In the genomic region with DNA sequence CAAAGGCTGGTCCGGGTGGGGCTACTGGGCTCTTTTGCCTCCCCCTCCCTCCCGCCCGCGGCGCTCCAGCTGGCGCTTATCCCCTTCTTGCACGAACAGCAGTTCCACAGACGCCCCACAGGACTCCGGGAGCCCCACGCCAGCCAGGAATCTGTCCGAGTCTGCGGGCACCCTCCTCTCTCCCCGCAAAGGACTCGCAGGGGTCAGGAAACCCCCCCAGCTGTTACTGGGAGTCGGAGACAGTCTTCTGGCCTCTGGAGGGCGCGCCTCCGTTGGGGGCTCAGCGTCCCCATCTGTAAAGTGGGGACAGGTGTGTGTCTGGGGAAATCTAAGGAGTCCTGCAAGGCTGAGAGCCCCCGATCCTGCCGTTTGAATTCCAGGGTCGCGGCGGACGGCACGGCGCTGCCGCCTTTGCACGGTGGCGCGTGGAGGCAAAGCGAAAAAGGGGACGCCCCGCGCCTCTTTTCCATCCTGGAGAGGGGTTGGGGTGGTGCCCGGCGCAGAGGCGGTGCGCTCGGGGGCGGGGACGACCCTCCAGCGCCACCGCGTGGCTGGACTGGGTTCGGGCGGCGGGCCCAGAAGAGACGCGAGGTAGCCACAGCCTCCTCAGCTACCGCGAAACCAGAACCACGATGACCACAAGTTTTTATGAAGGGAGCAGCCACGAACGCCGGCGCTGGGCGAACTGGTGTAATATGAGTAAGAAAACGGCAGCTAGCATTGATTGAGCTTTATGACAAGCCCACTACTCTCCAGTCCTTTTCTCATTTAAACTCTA, we compare ENCODE assay signal across 8 cellular contexts. TPM values are rescaled to one million over a fixed set of nuclear protein-coding genes. Genes with fewer than 3 reads are reported as not detected.
DNase-seq lines count a peak whose midpoint lies in the region; ATAC-seq and TF ChIP-seq lines count a peak whose summit lies in the region.

No MANE protein-coding gene starts in this region.

- intact Hi-C loops in gastrocnemius medialis (cut with DNase I; ENCODE audit: low total_unique reads) = loop anchor here (1.0 to 10.0 kb wide), 5 partner anchors 30 to 212 kb away; partner anchors contain the start of genes GLIPR2 and RECK

- DNase-seq in GF-D8 (lab: John Stamatoyannopoulos, UW) = peak; percentile 53
- DNase-seq in HFF-Myc (ENCODE audit: extremely low read depth, low read depth) = peak; percentile 49
- DNase-seq in NCI-H1436 treated with DMSO at 0.1 percent for 48 hours (lab: John Stamatoyannopoulos, UW) = peak; percentile 6
- peak; percentile 70 for DNase-seq in T1000 (lab: John Stamatoyannopoulos, UW)
- peak; percentile 95 for DNase-seq in astrocyte of the hippocampus (ENCODE audit: low read depth, low spot score)
- DNase-seq in gastrocnemius medialis = peak; percentile 56 to 67
- no peak for DNase-seq in NCI-H128 (lab: John Stamatoyannopoulos, UW; ENCODE audit: unreplicated experiment)

- H3K4me3 ChIP-seq in HFF-Myc (replicated peaks; ENCODE audit: low read depth, low read length) (peak overlapping the region; percentile 44), iPS-11a (ENCODE audit: low read depth, low read length) (peak overlapping the region; percentile 47), gastrocnemius medialis (peak overlapping the region; percentile 43 to 58 (median 50))

- H3K27ac ChIP-seq in gastrocnemius medialis = peak overlapping the region; percentile 44 to 67 (median 58)

- no peaks in the 10 kb centered on the region for H3K36me3 ChIP-seq in gastrocnemius medialis

- in situ Hi-C loops in gastrocnemius medialis (cut with MboI; ENCODE audit: low sequenced_read_pairs in 4 of 4) = loop anchor here in 2 of 4 donors (5.0 kb wide), 1 partner anchor 64 kb away; no protein-coding TSS in a partner anchor

- peaks cover 2 to 18% of the 10 kb centered on the region in 2 donors for H3K4me1 ChIP-seq in gastrocnemius medialis

- H3K27me3 ChIP-seq in gastrocnemius medialis = peaks cover 0 to 9% (median 8%) of the 10 kb centered on the region in 3 donors

- TF ChIP-seq CTCF in HFF-Myc (IDR thresholded peaks at IDR 0.05; ENCODE audit: low read depth, low read length, missing control alignments) (peak; percentile 83), gastrocnemius medialis (IDR thresholded peaks at IDR 0.05 in 4 of 5, conservative IDR thresholded peaks at IDR 0.05 in 1 of 5) (peak; percentile 74 to 97 (median 91))

- H3K9me3 ChIP-seq in gastrocnemius medialis = no peaks in the 10 kb centered on the region

- no peak for TF ChIP-seq POLR2A in gastrocnemius medialis (IDR thresholded peaks at IDR 0.05)

- ATAC-seq in gastrocnemius medialis = peak; percentile 87 to 90

RNA-seq across cellular contexts. Expression of gene CCIN, which starts 2.8 kb away (rescaled TPM):
- total RNA-seq in gastrocnemius medialis = not detected

RNA-seq across cellular contexts. Expression of gene CLTA, which starts 24.4 kb away (rescaled TPM):
- 10 to 100 TPM; 48.4 to 86.7 (median 69.0) TPM for total RNA-seq in gastrocnemius medialis

RNA-seq across cellular contexts. Expression of gene GLIPR2, which starts 29.8 kb away (rescaled TPM):
- total RNA-seq in gastrocnemius medialis = 1 to 10 TPM; 3.3 to 5.3 (median 3.9) TPM
